ENCODE assay signal across 36 cellular contexts in the genomic region with DNA sequence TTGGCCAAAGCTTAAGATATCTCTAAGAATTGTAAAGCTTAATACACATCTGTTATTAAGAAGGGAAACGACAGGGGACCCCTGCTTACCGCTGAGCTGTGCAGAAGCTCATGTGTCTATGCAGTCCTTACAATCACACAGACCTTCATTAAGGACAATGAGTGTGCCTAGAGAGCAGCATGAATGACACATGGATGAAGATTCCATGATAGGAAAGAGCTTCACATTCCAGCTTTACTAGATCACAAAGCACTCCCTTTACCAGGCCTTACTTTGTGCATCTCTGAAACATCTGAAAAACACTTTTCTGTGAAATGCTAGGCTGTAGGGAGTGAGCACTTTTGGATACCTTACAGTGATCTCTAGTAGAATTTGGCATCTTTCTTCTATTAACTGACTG. TPM values are rescaled to one million over a fixed set of nuclear protein-coding genes. Genes with fewer than 3 reads are reported as not detected.
DNase-seq lines count a peak whose midpoint lies in the region; ATAC-seq, FAIRE-seq and TF ChIP-seq lines count a peak whose summit lies in the region.
"Had no signal": no experiment of that assay in that cellular context is flagged by ENCODE, and none has a peak within 500 bp of the region (broad histone marks: within the 10 kb centered on the region; RNA-seq: fewer than 3 reads in every experiment).

No MANE protein-coding gene starts in this region.

- H3K9me2 ChIP-seq in PC-3 (replicated peaks; ENCODE audit: low read length) = no peaks in the 10 kb centered on the region

- no peak overlapping the region for H2BK12ac ChIP-seq in mesenchymal stem cell (ENCODE audit: low read length in 2 of 2)

- no peaks in the 10 kb centered on the region for H3K79me2 ChIP-seq in PC-3 (ENCODE audit: low read length)

- TF ChIP-seq POLR2A in H54 (IDR thresholded peaks at IDR 0.05; ENCODE audit: low read depth, low read length) = no peak

- H3K9me3 ChIP-seq in mesenchymal stem cell (ENCODE audit: control insufficient read depth, low read length) (no peaks in the 10 kb centered on the region), PC-3 (ENCODE audit: low read length) (no peaks in the 10 kb centered on the region)
- H3K9me3 ChIP-seq: ascending aorta, left ventricle myocardium inferior, SJSA1, tibial nerve had no signal

- H4K20me1 ChIP-seq in PC-3 (ENCODE audit: low read length) = no peaks in the 10 kb centered on the region

- H3K9ac ChIP-seq in mesenchymal stem cell (ENCODE audit: low read length) = no peak overlapping the region
- H3K9ac ChIP-seq in PC-3 (ENCODE audit: low read length) = no peak overlapping the region
- H3K9ac ChIP-seq: KMS-11 had no signal

- intact Hi-C loops in PC-3 (cut with micrococcal nuclease) = no loop called here

- no peak overlapping the region for H2AK5ac ChIP-seq in mesenchymal stem cell (ENCODE audit: low read length, severe bottlenecking)

- no peak for ATAC-seq in stimulated activated naive CD8-positive, alpha-beta T cell treated with anti-CD3 and anti-CD28 coated beads, Interleukin-15, Interleukin-2, amounts not matched to agents 100 U/mL and 50 U/mL, for 24 hours
- ATAC-seq in GM18909 (IDR thresholded peaks at IDR 0.05; ENCODE audit: poor library complexity, unreplicated experiment) = no peak
- no peak for ATAC-seq in PC-3
- ATAC-seq: naive thymus-derived CD8-positive, alpha-beta T cell had no signal

- no peak overlapping the region for H4K91ac ChIP-seq in mesenchymal stem cell (ENCODE audit: low read length)

- H2BK120ac ChIP-seq in mesenchymal stem cell (ENCODE audit: low read depth, low read length) = no peak overlapping the region

- 100% methylated on average over 2 of the region's 2 CpGs for WGBS in mesenchymal stem cell

- no peak overlapping the region for H2BK5ac ChIP-seq in mesenchymal stem cell (ENCODE audit: low read depth, low read length, poor library complexity, severe bottlenecking)

- H3K27ac ChIP-seq in mesenchymal stem cell (ENCODE audit: low read length, poor library complexity, severe bottlenecking) (peak overlapping the region; percentile 19), PC-3 (ENCODE audit: low read length) (no peak overlapping the region)
- H3K27ac ChIP-seq: ascending aorta, KMS-11, left ventricle myocardium inferior, SJSA1, tibial nerve had no signal

- CTCF ChIA-PET in PC-3 (lab: Charles Lee) = no interaction called here

- H3K27me3 ChIP-seq in mesenchymal stem cell (ENCODE audit: control insufficient read depth in 1 of 2, insufficient read depth in 1 of 2, low read length in 2 of 2) (no peaks in the 10 kb centered on the region), PC-3 (ENCODE audit: low read length) (no peaks in the 10 kb centered on the region)
- H3K27me3 ChIP-seq: ascending aorta, SJSA1, tibial nerve had no signal

- no peak overlapping the region for H3K14ac ChIP-seq in mesenchymal stem cell (ENCODE audit: low read length in 2 of 2)

- no TSS peak for BruUV-seq in PC-3 (replicated peaks; lab: Mats Ljungman, UMichigan)

- H3K4me3 ChIP-seq in AG10803 (ENCODE audit: low read length) (no peak overlapping the region), mesenchymal stem cell (ENCODE audit: insufficient read depth in 1 of 2, low read depth in 1 of 2, low read length in 2 of 2) (no peak overlapping the region), PC-3 (ENCODE audit: low read length) (no peak overlapping the region)
- H3K4me3 ChIP-seq: ascending aorta, left ventricle myocardium inferior, SJSA1, smooth muscle cell, tibial nerve had no signal

- H4K8ac ChIP-seq in mesenchymal stem cell (ENCODE audit: low read length) = no peak overlapping the region

- H3K79me1 ChIP-seq in mesenchymal stem cell (replicated peaks; ENCODE audit: low read length, poor library complexity, severe bottlenecking) = peaks cover 11% of the 10 kb centered on the region

- H2AFZ ChIP-seq in mesenchymal stem cell (ENCODE audit: low read depth, low read length) (no peak overlapping the region), PC-3 (ENCODE audit: low read length) (no peak overlapping the region)

- no peak overlapping the region for H3K18ac ChIP-seq in mesenchymal stem cell (ENCODE audit: low read depth in 1 of 2, low read length in 2 of 2)

- H3K23ac ChIP-seq in mesenchymal stem cell (ENCODE audit: low read length in 2 of 2) = no peak overlapping the region

- H3K4me2 ChIP-seq in mesenchymal stem cell (ENCODE audit: low read length, poor library complexity, severe bottlenecking) = no peak overlapping the region
- no peak overlapping the region for H3K4me2 ChIP-seq in PC-3 (ENCODE audit: low read length)
- H3K4me2 ChIP-seq: KMS-11, smooth muscle cell had no signal

- peak; percentile 48 for DNase-seq in AG10803 (ENCODE audit: low read depth)
- DNase-seq in H54 (ENCODE audit: insufficient read length, low spot score) = no peak
- peak; percentile 46 for DNase-seq in amniotic epithelial cell (ENCODE audit: low read depth)
- peak; percentile 7 for DNase-seq in mesenchymal stem cell
- DNase-seq in stimulated activated naive CD8-positive, alpha-beta T cell treated with anti-CD3 and anti-CD28 coated beads, Interleukin-15, Interleukin-2, amounts not matched to agents 100 U/mL and 50 U/mL, for 24 hours = no peak
- no peak for DNase-seq in dedifferentiated amniotic fluid mesenchymal stem cell (ENCODE audit: extremely low spot score)
- no peak for DNase-seq in PC-3
- DNase-seq: ACHN; activated CD4-positive, CD25-positive, alpha-beta regulatory T cell treated with anti-CD3 and anti-CD28 coated beads, Interleukin-2, amount 50 U/mL, for 72 hours; activated CD8-positive, alpha-beta memory T cell treated with anti-CD3 and anti-CD28 coated beads, Interleukin-2, amount 50 U/mL, for 48 hours; central memory CD4-positive, alpha-beta T cell; dermis blood vessel endothelial cell; DMS79; left ventricle myocardium inferior; naive thymus-derived CD8-positive, alpha-beta T cell; NCI-H1417 treated with DMSO at 0.1 percent for 48 hours; NCI-H2081 treated with DMSO at 0.1 percent for 48 hours; NCI-H345; RPMI8226; stimulated activated CD4-positive, alpha-beta T cell treated with anti-CD3 and anti-CD28 coated beads, Interleukin-2, amount 100 ng/mL, for 24 hours had no signal

- FAIRE-seq in H54 (lab: Jason Lieb, UNC) = peak; percentile 66
- FAIRE-seq: GM12892, TTC549 had no signal

- no peak for TF ChIP-seq CTCF in AG10803 (conservative IDR thresholded peaks at IDR 0.05; ENCODE audit: low read length)
- TF ChIP-seq CTCF in PC-3 (conservative IDR thresholded peaks at IDR 0.05; ENCODE audit: low read depth, low read length) = no peak

- no peaks in the 10 kb centered on the region for H3K4me1 ChIP-seq in mesenchymal stem cell (ENCODE audit: control insufficient read depth, insufficient read depth, low read depth, low read length)
- H3K4me1 ChIP-seq in PC-3 (ENCODE audit: insufficient read depth, low read length) = no peaks in the 10 kb centered on the region
- H3K4me1 ChIP-seq: ascending aorta, SJSA1, tibial nerve had no signal

- no peak overlapping the region for H2BK15ac ChIP-seq in mesenchymal stem cell (ENCODE audit: low read depth, poor library complexity, severe bottlenecking)

- no peak overlapping the region for H3K4ac ChIP-seq in mesenchymal stem cell (ENCODE audit: low read depth in 1 of 2, low read length in 2 of 2)

- H3K36me3 ChIP-seq in mesenchymal stem cell (ENCODE audit: control insufficient read depth in 1 of 2, insufficient read depth in 2 of 2, low read depth in 1 of 2, low read length in 2 of 2) = peaks cover 15 to 78% of the 10 kb centered on the region in 2 experiments
- H3K36me3 ChIP-seq in PC-3 (ENCODE audit: low read depth, low read length) = peaks cover 37% of the 10 kb centered on the region

- POLR2A ChIA-PET in PC-3 (lab: Charles Lee; ENCODE audit: unreplicated experiment) = no interaction called here

- no peaks in the 10 kb centered on the region for H3F3A ChIP-seq in PC-3 (ENCODE audit: low read length, unreplicated experiment)

RNA-seq across cellular contexts. Expression of gene RNF168, which starts 32.0 kb away (rescaled TPM):
- polyA plus RNA-seq in mesenchymal stem cell (2013, experiment 1 of 2) = 14.6 TPM
- 14.1 TPM for polyA plus RNA-seq in mesenchymal stem cell (2013, experiment 2 of 2)
- total RNA-seq in PC-3 (2014; rRNA removed) = 12.8 and 13.8 TPM in 2 replicates

RNA-seq across cellular contexts. Expression of gene UBXN7, which starts 39.3 kb away (rescaled TPM):
- polyA plus RNA-seq in mesenchymal stem cell (2013, experiment 1 of 2) = 23.3 TPM
- 20.7 TPM for polyA plus RNA-seq in mesenchymal stem cell (2013, experiment 2 of 2)
- 10.2 and 10.5 TPM in 2 replicates for total RNA-seq in PC-3 (2014; rRNA removed)

RNA-seq across cellular contexts. Expression of gene SMCO1, which starts 43.6 kb away (rescaled TPM):
- not detected for polyA plus RNA-seq in mesenchymal stem cell (2013, experiment 1 of 2)
- not detected for polyA plus RNA-seq in mesenchymal stem cell (2013, experiment 2 of 2)
- total RNA-seq in PC-3 (2014; rRNA removed) = not detected in 2 replicates
- total RNA-seq: activated CD4-positive, alpha-beta memory T cell treated with anti-CD3 and anti-CD28 coated beads for 36 hours; activated T-helper 2 cell treated with anti-CD3 and anti-CD28 coated beads, Interferon-gamma antibody, Interleukin-2, Interleukin-4, amounts not matched to agents 10 μg/mL and 5 μg/mL and 100 μg/mL, durations not matched to agents 14 hours and 24 hours and 36 hours; ascending aorta; dermis blood vessel endothelial cell; fibroblast of lung; H4; mesothelial cell of epicardium; naive thymus-derived CD8-positive, alpha-beta T cell; osteoblast; renal cortical epithelial cell; SJSA1; smooth muscle cell; tibial nerve had no signal
- polyA plus RNA-seq: CD14-positive monocyte; fibroblast of lung; naive thymus-derived CD8-positive, alpha-beta T cell; smooth muscle cell had no signal

Comparison
In these comparisons a context has a peak if more than half of its experiments do, and no peak if none do; other contexts are left out.
1. DNase-seq: peak in AG10803 (single experiment), amniotic epithelial cell (single experiment) and mesenchymal stem cell (single experiment); none in H54 (single experiment), stimulated activated naive CD8-positive, alpha-beta T cell treated with anti-CD3 and anti-CD28 coated beads, Interleukin-15, Interleukin-2, amounts not matched to agents 100 U/mL and 50 U/mL, for 24 hours (single experiment), dedifferentiated amniotic fluid mesenchymal stem cell (single experiment) and PC-3 (single experiment).